Comparison of ENCODE assay signal across 1 cellular context in the genomic region with DNA sequence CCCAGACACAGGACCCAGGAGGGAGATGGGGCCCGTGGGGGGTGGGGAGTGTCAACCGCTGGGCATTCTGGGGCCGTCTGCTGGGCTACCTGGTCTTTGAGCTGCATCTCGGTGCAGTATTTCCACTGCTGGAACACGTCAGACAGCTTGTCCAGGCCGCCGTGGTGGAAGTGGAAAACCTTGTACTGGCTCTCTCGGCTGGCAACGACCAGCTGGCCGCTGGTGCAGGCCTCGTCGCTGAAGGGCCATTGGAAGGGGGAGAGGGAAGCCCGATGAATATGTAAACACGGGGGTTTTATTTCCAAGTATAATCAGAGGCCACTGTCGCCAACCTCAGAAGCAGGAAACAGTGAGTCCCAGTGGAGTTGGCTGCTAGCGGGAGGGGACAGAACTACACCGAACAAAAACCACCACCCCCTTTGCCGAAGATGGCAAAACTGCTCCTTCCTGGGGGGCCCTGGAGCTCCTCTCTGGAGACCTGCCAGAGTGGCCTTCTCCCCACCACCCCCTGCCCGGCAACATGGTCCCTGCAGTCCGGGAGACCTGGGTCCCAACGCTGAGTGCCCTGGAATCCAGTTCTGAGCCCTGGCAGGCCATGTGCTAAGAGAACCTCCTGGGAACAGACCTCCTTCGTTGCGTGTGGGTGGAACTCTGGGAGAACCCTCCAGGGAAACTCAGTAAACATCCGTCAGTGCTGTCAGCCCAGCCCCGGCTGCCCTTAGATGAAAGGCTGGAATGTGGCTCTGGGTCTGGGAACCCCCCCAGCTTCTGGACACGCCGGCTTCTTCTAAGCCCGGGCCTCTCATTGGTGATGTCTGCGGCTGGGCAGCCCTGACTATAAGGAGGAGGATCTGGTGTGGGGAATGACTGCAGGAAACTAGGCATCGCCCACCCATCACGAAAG.
TF ChIP-seq lines count a peak whose summit lies in the region.

No MANE protein-coding gene starts in this region.

TF ChIP-seq in H1, 55 proteins besides CTCF, POLR2A, EP300 and RAD21 (continued from another document):
- TF ChIP-seq, protein P1, sequence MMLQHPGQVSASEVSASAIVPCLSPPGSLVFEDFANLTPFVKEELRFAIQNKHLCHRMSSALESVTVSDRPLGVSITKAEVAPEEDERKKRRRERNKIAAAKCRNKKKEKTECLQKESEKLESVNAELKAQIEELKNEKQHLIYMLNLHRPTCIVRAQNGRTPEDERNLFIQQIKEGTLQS (IDR thresholded peaks at IDR 0.05; ENCODE audit: insufficient read depth, low read depth, low read length): no peak
